Comparison of ENCODE assay signal across 18 cellular contexts in the genomic region with DNA sequence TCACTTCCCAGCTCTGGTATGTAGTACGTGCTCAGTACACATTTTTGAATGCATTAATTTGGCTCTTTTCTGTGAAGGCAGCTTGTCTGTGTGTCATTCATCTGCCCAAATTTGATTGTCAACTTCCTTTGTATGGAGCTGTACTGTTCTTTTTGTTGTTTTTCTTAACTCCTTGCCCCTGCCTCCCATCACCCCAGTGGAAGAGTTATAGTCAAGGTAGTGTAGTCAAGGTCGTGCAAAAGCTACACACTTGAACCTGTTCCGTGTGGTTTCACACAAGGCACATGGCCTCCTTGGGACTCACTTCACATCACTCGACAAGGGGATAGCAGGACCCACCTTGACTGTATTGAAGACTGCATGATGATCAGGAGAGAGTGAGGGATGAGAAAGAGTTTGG. TPM values are rescaled to one million over a fixed set of nuclear protein-coding genes. Genes with fewer than 3 reads are reported as not detected.
DNase-seq lines count a peak whose midpoint lies in the region; TF ChIP-seq lines count a peak whose summit lies in the region.
"Had no signal": no experiment of that assay in that cellular context is flagged by ENCODE, and none has a peak within 500 bp of the region (broad histone marks: within the 10 kb centered on the region; RNA-seq: fewer than 3 reads in every experiment).

No MANE protein-coding gene starts in this region.

- in situ Hi-C loops in brain microvascular endothelial cell (cut with HindIII; ENCODE audit: low pct_ligation_motif_present, low sequenced_read_pairs), result no loop called here

- H3K27me3 Mint-ChIP-seq in Calu3 (ENCODE audit: unreplicated experiment), result no peaks in the 10 kb centered on the region
- H3K27me3 Mint-ChIP-seq: activated CD4-positive, alpha-beta T cell treated with anti-CD3 and anti-CD28 coated beads, Interleukin-2, amount 10 ng/mL, durations not matched to agents 24 days and 14 days had no signal

- H3K4me1 ChIP-seq in MM.1S (ENCODE audit: low read length), result peaks cover 50% of the 10 kb centered on the region
- peaks cover 66 to 100% (median 100%) of the 10 kb centered on the region in 6 donors for H3K4me1 ChIP-seq in spleen

- H3F3A ChIP-seq in MM.1S (ENCODE audit: insufficient read depth, low read length), result peaks cover 34% of the 10 kb centered on the region

- peak overlapping the region; percentile 97 for H3K27ac ChIP-seq in MM.1S (ENCODE audit: low read length)
- peak overlapping the region; percentile 99 for H3K27ac ChIP-seq in brain microvascular endothelial cell
- H3K27ac ChIP-seq in spleen, result peak overlapping the region in 6 of 8 donors; percentile 63 to 88 (median 83)
- H3K27ac ChIP-seq: colonic mucosa, ovary had no signal

- no peaks in the 10 kb centered on the region for H4K20me1 ChIP-seq in MM.1S (ENCODE audit: insufficient read depth, low read length)

- no peak overlapping the region for H2AFZ ChIP-seq in MM.1S (ENCODE audit: low read length)

- CTCF ChIA-PET in Calu3 (lab: Charles Lee), result no interaction called here

- H3K79me2 ChIP-seq in MM.1S (ENCODE audit: low read length), result peaks cover 58% of the 10 kb centered on the region

- H3K36me3 ChIP-seq in MM.1S (replicated peaks; ENCODE audit: insufficient read depth, low read length), result no peaks in the 10 kb centered on the region
- H3K36me3 ChIP-seq in brain microvascular endothelial cell (replicated peaks), result peaks cover 57% of the 10 kb centered on the region
- H3K36me3 ChIP-seq in spleen, result no peaks in the 10 kb centered on the region
- H3K36me3 ChIP-seq: colonic mucosa, ovary had no signal

- H3K9ac ChIP-seq in MM.1S (ENCODE audit: low read length), result no peak overlapping the region

- 60 to 78% (median 74%) methylated on average over 4 of the region's 4 CpGs for WGBS in spleen, 5 donors

- no peaks in the 10 kb centered on the region for H3K9me2 ChIP-seq in MM.1S (replicated peaks; ENCODE audit: insufficient read depth, low read length)

- no peaks in the 10 kb centered on the region for H3K4me1 Mint-ChIP-seq in Calu3 (ENCODE audit: low read depth, unreplicated experiment)

- H3K4me3 ChIP-seq in MM.1S (ENCODE audit: low read length) (no peak overlapping the region), brain microvascular endothelial cell (ENCODE audit: low read depth, low read length) (no peak overlapping the region), spleen (no peak overlapping the region)
- H3K4me3 ChIP-seq: colonic mucosa, ovary, SK-N-MC had no signal

- H3K9me3 ChIP-seq in MM.1S (replicated peaks; ENCODE audit: insufficient read depth, low read length) (no peaks in the 10 kb centered on the region), spleen (no peaks in the 10 kb centered on the region)
- H3K9me3 ChIP-seq: colonic mucosa, ovary had no signal

- DNase-seq in Calu3 (no peak), MM.1S (no peak), brain microvascular endothelial cell (no peak), spleen (no peak), Ammon's horn (ENCODE audit: low spot score) (no peak), UCSD-AML1 (lab: John Stamatoyannopoulos, UW; ENCODE audit: unreplicated experiment) (no peak), SKM-1 treated with dmso at 0.1 percent for 144 hours (lab: John Stamatoyannopoulos, UW; ENCODE audit: unreplicated experiment) (no peak)
- DNase-seq: activated naive CD4-positive, alpha-beta T cell treated with Interleukin-2 at 50 U/mL for 16 hours; C1 segment of cervical spinal cord; colonic mucosa; DMS79 treated with DMSO at 0.1 percent for 48 hours; left ventricle myocardium superior; NCI-H187 treated with DMSO at 0.1 percent for 48 hours; NCI-H446 treated with DMSO at 0.1 percent for 48 hours; ovary; T1000 had no signal

- TF ChIP-seq CTCF in Calu3 (IDR thresholded peaks at IDR 0.05; ENCODE audit: unreplicated experiment), result no peak
- no peak for TF ChIP-seq CTCF in MM.1S (IDR thresholded peaks at IDR 0.05; ENCODE audit: low read length)
- TF ChIP-seq CTCF in brain microvascular endothelial cell (IDR thresholded peaks at IDR 0.05; ENCODE audit: low read depth, low read length, missing control alignments), result no peak
- no peak for TF ChIP-seq CTCF in spleen (IDR thresholded peaks at IDR 0.05 in 8 of 11, conservative IDR thresholded peaks at IDR 0.05 in 3 of 11)

- intact Hi-C loops in Calu3 (cut with micrococcal nuclease; ENCODE audit: unreplicated experiment) (no loop called here), spleen (cut with DNase I; ENCODE audit: low total_unique reads) (no loop called here)

- no peak for TF ChIP-seq POLR2A in spleen (IDR thresholded peaks at IDR 0.05)

- no peaks in the 10 kb centered on the region for H3K27me3 ChIP-seq in MM.1S (replicated peaks; ENCODE audit: insufficient read depth, low read length)
- H3K27me3 ChIP-seq in brain microvascular endothelial cell (replicated peaks), result no peaks in the 10 kb centered on the region
- no peaks in the 10 kb centered on the region for H3K27me3 ChIP-seq in spleen (replicated peaks in 1 of 7)
- H3K27me3 ChIP-seq: colonic mucosa, ovary had no signal

- H3K9me3 Mint-ChIP-seq in Calu3 (ENCODE audit: low read depth, unreplicated experiment), result no peaks in the 10 kb centered on the region
- H3K9me3 Mint-ChIP-seq: activated CD4-positive, alpha-beta T cell treated with anti-CD3 and anti-CD28 coated beads, Interleukin-2, amount 10 ng/mL, durations not matched to agents 24 days and 14 days had no signal

- H3K36me3 Mint-ChIP-seq in Calu3 (ENCODE audit: insufficient read depth, unreplicated experiment), result peaks cover 54% of the 10 kb centered on the region

- peak overlapping the region; percentile 81; the same call in 1 of the 2 replicates for H3K4me2 ChIP-seq in MM.1S (ENCODE audit: low read depth, low read length)

- no peak overlapping the region for H3K4me3 Mint-ChIP-seq in Calu3 (ENCODE audit: low read depth, unreplicated experiment)
- H3K4me3 Mint-ChIP-seq: activated CD4-positive, alpha-beta T cell treated with anti-CD3 and anti-CD28 coated beads, Interleukin-2, amount 10 ng/mL, durations not matched to agents 24 days and 14 days had no signal

- H3K27ac Mint-ChIP-seq in Calu3 (ENCODE audit: unreplicated experiment), result peak overlapping the region; percentile 31
- H3K27ac Mint-ChIP-seq: activated CD4-positive, alpha-beta T cell treated with anti-CD3 and anti-CD28 coated beads, Interleukin-2, amount 10 ng/mL, durations not matched to agents 24 days and 14 days had no signal

- BruUV-seq in Calu3 (replicated peaks; lab: Mats Ljungman, UMichigan), result no TSS peak

RNA-seq across cellular contexts. Expression of a gene that starts 37.6 kb away (rescaled TPM):
- total RNA-seq in Calu3 (2022), result 121 and 147 TPM in 2 replicates
- total RNA-seq in spleen, result 10 to 100 TPM; 27.3 to 78.4 (median 47.5) TPM
- 1 to 10 TPM; 8.3 to 8.9 (median 8.6) TPM for polyA plus RNA-seq in spleen
